In genomic region chr4:54318904-54319303, GRCh38 we compare ENCODE assay signal across 8 cellular contexts.
A peak's percentile ranks its signal among the peaks of the same experiment; 100 is the strongest.
DNase-seq lines count a peak whose midpoint lies in the region; ATAC-seq and TF ChIP-seq lines count a peak whose summit lies in the region.

No MANE protein-coding gene starts in this region.

- no peak for TF ChIP-seq POLR2A in body of pancreas (IDR thresholded peaks at IDR 0.05)

- CTCF ChIA-PET in Calu3 (lab: Charles Lee), result interaction anchor here (0.9 kb wide), 1 partner anchor 85 kb away, joined by 3 read pairs; no protein-coding TSS in a partner anchor

- no peak overlapping the region for H3K27ac ChIP-seq in body of pancreas

- peaks cover 13% of the 10 kb centered on the region for H3K27me3 Mint-ChIP-seq in Calu3 (ENCODE audit: unreplicated experiment)

- ATAC-seq in GM19397 (IDR thresholded peaks at IDR 0.05; ENCODE audit: unreplicated experiment) (peak; percentile 29), body of pancreas (no peak)

- WGBS in body of pancreas, 2 donors, result 25 to 34% methylated on average over 5 of the region's 5 CpGs

- H3K9me3 Mint-ChIP-seq in Calu3 (ENCODE audit: low read depth, unreplicated experiment), result no peaks in the 10 kb centered on the region

- intact Hi-C loops in Calu3 (cut with micrococcal nuclease; ENCODE audit: unreplicated experiment) (no loop called here), body of pancreas (cut with DNase I) (no loop called here)

- H3K9me3 ChIP-seq in body of pancreas, result no peaks in the 10 kb centered on the region

- no peaks in the 10 kb centered on the region for H3K27me3 ChIP-seq in body of pancreas

- no peak overlapping the region for H3K4me3 Mint-ChIP-seq in Calu3 (ENCODE audit: low read depth, unreplicated experiment)

- BruUV-seq in Calu3 (replicated peaks; lab: Mats Ljungman, UMichigan), result no TSS peak

- H3K36me3 ChIP-seq in body of pancreas (replicated peaks in 1 of 2; ENCODE audit: insufficient read depth in 1 of 2, low read depth in 2 of 2), result no peaks in the 10 kb centered on the region

- no peaks in the 10 kb centered on the region for H3K4me1 ChIP-seq in body of pancreas

- DNase-seq in Calu3 (peak; percentile 2), NCI-H460 (ENCODE audit: extremely low read depth, low read depth) (peak; percentile 18), body of pancreas (peak in 2 of 4 donors; percentile 9 to 21), lung microvascular endothelial cell (ENCODE audit: low read depth in 2 of 2) (peak; percentile 62 to 72), T-helper 9 cell (no peak), C1 segment of cervical spinal cord (lab: John Stamatoyannopoulos, UW) (no peak), activated gamma-delta T cell (lab: John Stamatoyannopoulos, UW) (no peak)

- H3K4me3 ChIP-seq in body of pancreas, result no peak overlapping the region

- H3K27ac Mint-ChIP-seq in Calu3 (ENCODE audit: unreplicated experiment), result no peak overlapping the region

- H3K4me1 Mint-ChIP-seq in Calu3 (ENCODE audit: low read depth, unreplicated experiment), result no peaks in the 10 kb centered on the region

- H3K36me3 Mint-ChIP-seq in Calu3 (ENCODE audit: insufficient read depth, unreplicated experiment), result no peaks in the 10 kb centered on the region

- TF ChIP-seq CTCF in Calu3 (IDR thresholded peaks at IDR 0.05; ENCODE audit: unreplicated experiment) (peak; percentile 19), body of pancreas (IDR thresholded peaks at IDR 0.05) (peak; percentile 22 to 60 (median 45))

Comparison
In these comparisons a context has a peak if more than half of its experiments do, and no peak if none do; other contexts are left out.
1. DNase-seq: peak in Calu3 (single experiment), NCI-H460 (single experiment) and lung microvascular endothelial cell (2 of 2); none in T-helper 9 cell (single experiment), C1 segment of cervical spinal cord (0 of 14) and activated gamma-delta T cell (single experiment).